ENCODE assay signal across 8 cellular contexts in genomic region chr9:97468658-97469448, GRCh38. TPM values are rescaled to one million over a fixed set of nuclear protein-coding genes. Genes with fewer than 3 reads are reported as not detected.
DNase-seq lines count a peak whose midpoint lies in the region; ATAC-seq and TF ChIP-seq lines count a peak whose summit lies in the region.

No MANE protein-coding gene starts in this region.

- H3K27me3 Mint-ChIP-seq in activated CD8-positive, alpha-beta T cell treated with anti-CD3 and anti-CD28 coated beads, Interleukin-2, amount 10 ng/mL, durations not matched to agents 7 days and 5 days (ENCODE audit: low read depth): no peaks in the 10 kb centered on the region

- H3K27ac ChIP-seq in esophagus squamous epithelium (peak overlapping the region in 3 of 4 donors; percentile 48 to 65 (median 59)), muscle layer of duodenum (ENCODE audit: low read length) (peak overlapping the region; percentile 59), thyroid gland (peak overlapping the region; percentile 67 to 85 (median 78))

- TF ChIP-seq POLR2A in esophagus squamous epithelium (IDR thresholded peaks at IDR 0.05): no peak
- TF ChIP-seq POLR2A in thyroid gland (IDR thresholded peaks at IDR 0.05): peak in 1 of 2 donors; percentile 39

- peak; percentile 67 for ATAC-seq in HG03139 (IDR thresholded peaks at IDR 0.05; ENCODE audit: unreplicated experiment)
- peak; percentile 64 for ATAC-seq in activated CD8-positive, alpha-beta T cell treated with anti-CD3 and anti-CD28 coated beads, Interleukin-2, amount 10 ng/mL, durations not matched to agents 7 days and 5 days

- peaks cover 2% of the 10 kb centered on the region for H3K36me3 Mint-ChIP-seq in activated CD8-positive, alpha-beta T cell treated with anti-CD3 and anti-CD28 coated beads, Interleukin-2, amount 10 ng/mL, durations not matched to agents 7 days and 5 days (ENCODE audit: low read depth)

- TF ChIP-seq CTCF in esophagus squamous epithelium (IDR thresholded peaks at IDR 0.05): peak; percentile 33 to 77 (median 64)
- TF ChIP-seq CTCF in thyroid gland (IDR thresholded peaks at IDR 0.05): peak; percentile 53 to 99 (median 86)

- H3K9me3 Mint-ChIP-seq in activated CD8-positive, alpha-beta T cell treated with anti-CD3 and anti-CD28 coated beads, Interleukin-2, amount 10 ng/mL, durations not matched to agents 7 days and 5 days (ENCODE audit: insufficient read depth): no peaks in the 10 kb centered on the region

- POLR2A ChIA-PET in activated CD8-positive, alpha-beta T cell treated with anti-CD3 and anti-CD28 coated beads, Interleukin-2, amount 10 ng/mL, durations not matched to agents 7 days and 5 days (lab: Charles Lee): no interaction called here

- no peak overlapping the region for H3K4me3 Mint-ChIP-seq in activated CD8-positive, alpha-beta T cell treated with anti-CD3 and anti-CD28 coated beads, Interleukin-2, amount 10 ng/mL, durations not matched to agents 7 days and 5 days

- 74 to 93% methylated on average over 3 to 4 of the region's 4 CpGs for WGBS in esophagus squamous epithelium, 2 donors
- 67 to 77% methylated on average over 4 of the region's 4 CpGs for WGBS in thyroid gland, 2 donors

- intact Hi-C loops in esophagus squamous epithelium (cut with DNase I): loop anchor here (5.0 kb wide), 1 partner anchor 133 kb away; no protein-coding TSS in a partner anchor
- intact Hi-C loops in thyroid gland (cut with DNase I): loop anchor here (2.0 kb wide), 1 partner anchor 146 kb away; no protein-coding TSS in a partner anchor

- peaks cover 0 to 14% (median 3%) of the 10 kb centered on the region in 3 donors for H3K4me1 ChIP-seq in esophagus squamous epithelium
- peaks cover 0 to 13% of the 10 kb centered on the region in 2 donors for H3K4me1 ChIP-seq in muscle layer of duodenum (ENCODE audit: control insufficient read depth in 1 of 2, insufficient read depth in 2 of 2, low read length in 2 of 2)
- H3K4me1 ChIP-seq in thyroid gland: peaks cover 7 to 8% of the 10 kb centered on the region in 2 donors

- H3K27me3 ChIP-seq in esophagus squamous epithelium (no peaks in the 10 kb centered on the region), muscle layer of duodenum (ENCODE audit: low read depth, low read length) (no peaks in the 10 kb centered on the region), thyroid gland (no peaks in the 10 kb centered on the region)

- H3K9me3 ChIP-seq in esophagus squamous epithelium (no peaks in the 10 kb centered on the region), muscle layer of duodenum (ENCODE audit: control insufficient read depth in 1 of 2, low read length in 2 of 2) (no peaks in the 10 kb centered on the region), thyroid gland (no peaks in the 10 kb centered on the region)

- H3K36me3 ChIP-seq in esophagus squamous epithelium (peaks cover 0 to 65% (median 0%) of the 10 kb centered on the region in 3 donors), muscle layer of duodenum (ENCODE audit: control insufficient read depth in 1 of 2, insufficient read depth in 2 of 2, low read length in 2 of 2) (peaks cover 12 to 19% of the 10 kb centered on the region in 2 donors), thyroid gland (no peaks in the 10 kb centered on the region)

- DNase-seq in COLO668 (lab: John Stamatoyannopoulos, UW; ENCODE audit: unreplicated experiment) (peak; percentile 62), GM19238 (ENCODE audit: insufficient read length, low spot score) (peak; percentile 59), NCI-H226 (peak; percentile 13), esophagus squamous epithelium (lab: John Stamatoyannopoulos, UW) (no peak), thyroid gland (peak; percentile 86 to 87)
- peak; percentile 43 for DNase-seq in activated CD8-positive, alpha-beta T cell treated with anti-CD3 and anti-CD28 coated beads, Interleukin-2, amount 10 ng/mL, durations not matched to agents 7 days and 5 days

- CTCF ChIA-PET in activated CD8-positive, alpha-beta T cell treated with anti-CD3 and anti-CD28 coated beads, Interleukin-2, amount 10 ng/mL, durations not matched to agents 7 days and 5 days (lab: Charles Lee): interaction anchor here (0.6 to 9.7 kb wide), 39 partner anchors 9 to 614 kb away, joined by 3 to 172 read pairs (median 4); partner anchors contain the start of genes NCBP1, TSTD2 and ZNF782

- H3K27ac Mint-ChIP-seq in activated CD8-positive, alpha-beta T cell treated with anti-CD3 and anti-CD28 coated beads, Interleukin-2, amount 10 ng/mL, durations not matched to agents 7 days and 5 days: no peak overlapping the region

- H3K4me3 ChIP-seq in esophagus squamous epithelium (no peak overlapping the region), muscle layer of duodenum (ENCODE audit: low read depth in 1 of 2, low read length in 2 of 2) (no peak overlapping the region), thyroid gland (replicated peaks in 1 of 3) (no peak overlapping the region)

- no peaks in the 10 kb centered on the region for H3K4me1 Mint-ChIP-seq in activated CD8-positive, alpha-beta T cell treated with anti-CD3 and anti-CD28 coated beads, Interleukin-2, amount 10 ng/mL, durations not matched to agents 7 days and 5 days (ENCODE audit: low read depth)

RNA-seq across cellular contexts. Expression of gene TMOD1, which starts 32.6 kb away (rescaled TPM):
- under 1 TPM; 0.16 to 0.29 TPM for total RNA-seq in activated CD8-positive, alpha-beta T cell treated with anti-CD3 and anti-CD28 coated beads, Interleukin-2, amount 10 ng/mL, durations not matched to agents 7 days and 5 days
- 10 to 100 TPM in 1 of 4 donors, 1 to 10 TPM in 2, under 1 TPM in 1; 0.15 to 13.4 (median 2.4) TPM for total RNA-seq in esophagus squamous epithelium
- total RNA-seq in thyroid gland: 10 to 100 TPM; 33.4 to 38.6 (median 37.0) TPM

RNA-seq across cellular contexts. Expression of gene TDRD7, which starts 57.0 kb away (rescaled TPM):
- total RNA-seq in activated CD8-positive, alpha-beta T cell treated with anti-CD3 and anti-CD28 coated beads, Interleukin-2, amount 10 ng/mL, durations not matched to agents 7 days and 5 days: 1 to 10 TPM; 9.3 to 9.6 TPM
- 10 to 100 TPM in 2 of 4 donors, 1 to 10 TPM in 2; 7.7 to 11.3 (median 10.2) TPM for total RNA-seq in esophagus squamous epithelium
- 10 to 100 TPM in 3 of 4 donors, 1 to 10 TPM in 1; 9.9 to 12.8 (median 11.4) TPM for total RNA-seq in thyroid gland
